12 cellular contexts compared by ENCODE assay signal in genomic region chr13:71274923-71275593, GRCh38.
DNase-seq lines count a peak whose midpoint lies in the region; ATAC-seq and TF ChIP-seq lines count a peak whose summit lies in the region.
"Had no signal": no experiment of that assay in that cellular context is flagged by ENCODE, and none has a peak within 500 bp of the region (broad histone marks: within the 10 kb centered on the region; RNA-seq: fewer than 3 reads in every experiment).

No MANE protein-coding gene starts in this region.

- H3K27me3 Mint-ChIP-seq in Calu3 (ENCODE audit: unreplicated experiment) (no peaks in the 10 kb centered on the region), GM23338 (ENCODE audit: insufficient read depth, low read depth, poor library complexity) (no peaks in the 10 kb centered on the region)
- H3K27me3 Mint-ChIP-seq: activated CD8-positive, alpha-beta T cell treated with anti-CD3 and anti-CD28 coated beads for 36 hours had no signal

- H3K27me3 ChIP-seq in PC-3 (ENCODE audit: low read length) (no peaks in the 10 kb centered on the region), GM23338 (ENCODE audit: insufficient read depth) (no peaks in the 10 kb centered on the region)
- H3K27me3 ChIP-seq: BLaER1 had no signal

- CTCF ChIA-PET in Calu3 (lab: Charles Lee), result no interaction called here
- CTCF ChIA-PET in PC-3 (lab: Charles Lee), result no interaction called here

- H3F3A ChIP-seq in PC-3 (ENCODE audit: low read length, unreplicated experiment) (no peaks in the 10 kb centered on the region), GM23338 (replicated peaks; ENCODE audit: low read depth) (no peaks in the 10 kb centered on the region)

- no peaks in the 10 kb centered on the region for H3K36me3 ChIP-seq in PC-3 (ENCODE audit: low read depth, low read length)
- no peaks in the 10 kb centered on the region for H3K36me3 ChIP-seq in GM23338 (ENCODE audit: insufficient read depth)
- H3K36me3 ChIP-seq: BLaER1 had no signal

- H3K4me2 ChIP-seq in PC-3 (ENCODE audit: low read length), result no peak overlapping the region
- H3K4me2 ChIP-seq in GM23338, result no peak overlapping the region
- H3K4me2 ChIP-seq: BLaER1 had no signal

- no peak overlapping the region for H3K27ac Mint-ChIP-seq in Calu3 (ENCODE audit: unreplicated experiment)
- no peak overlapping the region for H3K27ac Mint-ChIP-seq in GM23338
- H3K27ac Mint-ChIP-seq: activated CD8-positive, alpha-beta T cell treated with anti-CD3 and anti-CD28 coated beads for 36 hours had no signal

- no peak overlapping the region for H3K27ac ChIP-seq in PC-3 (ENCODE audit: low read length)
- no peak overlapping the region for H3K27ac ChIP-seq in GM23338 (ENCODE audit: low read depth)
- H3K27ac ChIP-seq: BLaER1, SK-N-MC had no signal

- H3K4me3 Mint-ChIP-seq in Calu3 (ENCODE audit: low read depth, unreplicated experiment) (no peak overlapping the region), GM23338 (no peak overlapping the region)
- H3K4me3 Mint-ChIP-seq: activated CD8-positive, alpha-beta T cell treated with anti-CD3 and anti-CD28 coated beads for 36 hours had no signal

- H3K4me3 ChIP-seq in PC-3 (ENCODE audit: low read length), result no peak overlapping the region
- no peak overlapping the region for H3K4me3 ChIP-seq in GM23338
- H3K4me3 ChIP-seq: BLaER1, SK-N-MC had no signal

- H4K20me1 ChIP-seq in PC-3 (ENCODE audit: low read length) (no peaks in the 10 kb centered on the region), GM23338 (replicated peaks; ENCODE audit: insufficient read depth) (no peaks in the 10 kb centered on the region)
- H4K20me1 ChIP-seq: BLaER1 had no signal

- POLR2A ChIA-PET in PC-3 (lab: Charles Lee; ENCODE audit: unreplicated experiment), result no interaction called here

- no TSS peak for BruUV-seq in Calu3 (replicated peaks; lab: Mats Ljungman, UMichigan)
- no TSS peak for BruUV-seq in PC-3 (replicated peaks; lab: Mats Ljungman, UMichigan)

- no peak for TF ChIP-seq CTCF in Calu3 (IDR thresholded peaks at IDR 0.05; ENCODE audit: unreplicated experiment)
- no peak for TF ChIP-seq CTCF in PC-3 (conservative IDR thresholded peaks at IDR 0.05; ENCODE audit: low read depth, low read length)
- TF ChIP-seq CTCF in GM23338 (conservative IDR thresholded peaks at IDR 0.05; ENCODE audit: low read depth in 2 of 2), result no peak

- no peak for TF ChIP-seq POLR2A in GM18505 (IDR thresholded peaks at IDR 0.05; ENCODE audit: borderline replicate concordance, extremely low read depth, insufficient read depth, insufficient read length)

- H3K79me2 ChIP-seq in PC-3 (ENCODE audit: low read length) (no peaks in the 10 kb centered on the region), GM23338 (replicated peaks; ENCODE audit: insufficient read depth) (no peaks in the 10 kb centered on the region)

- intact Hi-C loops in Calu3 (cut with micrococcal nuclease; ENCODE audit: unreplicated experiment) (no loop called here), PC-3 (cut with micrococcal nuclease) (no loop called here)

- no peak overlapping the region for H2AFZ ChIP-seq in PC-3 (ENCODE audit: low read length)
- H2AFZ ChIP-seq in GM23338, result no peak overlapping the region

- DNase-seq in NAMALWA (ENCODE audit: low spot score) (peak; percentile 27), Calu3 (no peak), PC-3 (no peak), GM23338 (ENCODE audit: low spot score) (no peak)
- no peak for DNase-seq in stimulated activated CD4-positive, alpha-beta T cell treated with anti-CD3 and anti-CD28 coated beads, Interleukin-4, amount 100 ng/mL, for 24 hours
- DNase-seq: activated CD8-positive, alpha-beta T cell treated with anti-CD3 and anti-CD28 coated beads for 36 hours; NCI-H2107 had no signal

- H3K9ac ChIP-seq in PC-3 (ENCODE audit: low read length), result no peak overlapping the region
- H3K9ac ChIP-seq: BLaER1 had no signal

- H3K4me1 ChIP-seq in PC-3 (ENCODE audit: insufficient read depth, low read length), result no peaks in the 10 kb centered on the region
- H3K4me1 ChIP-seq in GM23338 (ENCODE audit: insufficient read depth), result no peaks in the 10 kb centered on the region
- H3K4me1 ChIP-seq: BLaER1 had no signal

- H3K4me1 Mint-ChIP-seq in Calu3 (ENCODE audit: low read depth, unreplicated experiment), result no peaks in the 10 kb centered on the region
- H3K4me1 Mint-ChIP-seq in GM23338, result peaks cover 6% of the 10 kb centered on the region; the same call in 1 of the 3 replicates

- ATAC-seq in GM18505 (IDR thresholded peaks at IDR 0.05; ENCODE audit: unreplicated experiment), result peak; percentile 93
- ATAC-seq in GM21381 (IDR thresholded peaks at IDR 0.05; ENCODE audit: unreplicated experiment), result peak; percentile 68
- peak; percentile 91 for ATAC-seq in HG03039 (IDR thresholded peaks at IDR 0.05; ENCODE audit: unreplicated experiment)
- ATAC-seq in PC-3, result no peak
- ATAC-seq in GM23338, result no peak
- ATAC-seq: activated CD8-positive, alpha-beta T cell treated with anti-CD3 and anti-CD28 coated beads for 36 hours had no signal

- H3K9me3 ChIP-seq in PC-3 (ENCODE audit: low read length), result no peaks in the 10 kb centered on the region
- H3K9me3 ChIP-seq: BLaER1 had no signal

- H3K9me3 Mint-ChIP-seq in Calu3 (ENCODE audit: low read depth, unreplicated experiment), result no peaks in the 10 kb centered on the region
- no peaks in the 10 kb centered on the region for H3K9me3 Mint-ChIP-seq in GM23338
- H3K9me3 Mint-ChIP-seq: activated CD8-positive, alpha-beta T cell treated with anti-CD3 and anti-CD28 coated beads for 36 hours had no signal

- no peaks in the 10 kb centered on the region for H3K9me2 ChIP-seq in PC-3 (replicated peaks; ENCODE audit: low read length)
- H3K9me2 ChIP-seq in GM23338 (ENCODE audit: insufficient read depth), result no peaks in the 10 kb centered on the region

- H3K36me3 Mint-ChIP-seq in Calu3 (ENCODE audit: insufficient read depth, unreplicated experiment) (no peaks in the 10 kb centered on the region), GM23338 (ENCODE audit: low read depth) (no peaks in the 10 kb centered on the region)

TF ChIP-seq in GM23338, 12 proteins besides CTCF, POLR2A, EP300 and RAD21:
- TF ChIP-seq POLR2AphosphoS5 (IDR thresholded peaks at IDR 0.05; ENCODE audit: low read depth) (no peak), STAT1 (IDR thresholded peaks at IDR 0.05; ENCODE audit: unreplicated experiment) (no peak), NANOG (IDR thresholded peaks at IDR 0.05; ENCODE audit: borderline replicate concordance) (no peak), EZH2 (IDR thresholded peaks at IDR 0.05; ENCODE audit: low read depth, unreplicated experiment) (no peak), ZNF114 (CRISPR knock-in tag; IDR thresholded peaks at IDR 0.05) (no peak), CREB1 (CRISPR knock-in tag; IDR thresholded peaks at IDR 0.05; ENCODE audit: low read depth) (no peak)
- TF ChIP-seq, protein P1, sequence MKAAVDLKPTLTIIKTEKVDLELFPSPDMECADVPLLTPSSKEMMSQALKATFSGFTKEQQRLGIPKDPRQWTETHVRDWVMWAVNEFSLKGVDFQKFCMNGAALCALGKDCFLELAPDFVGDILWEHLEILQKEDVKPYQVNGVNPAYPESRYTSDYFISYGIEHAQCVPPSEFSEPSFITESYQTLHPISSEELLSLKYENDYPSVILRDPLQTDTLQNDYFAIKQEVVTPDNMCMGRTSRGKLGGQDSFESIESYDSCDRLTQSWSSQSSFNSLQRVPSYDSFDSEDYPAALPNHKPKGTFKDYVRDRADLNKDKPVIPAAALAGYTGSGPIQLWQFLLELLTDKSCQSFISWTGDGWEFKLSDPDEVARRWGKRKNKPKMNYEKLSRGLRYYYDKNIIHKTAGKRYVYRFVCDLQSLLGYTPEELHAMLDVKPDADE (IDR thresholded peaks at IDR 0.05), result no peak

Comparison
In these comparisons a context has a peak if more than half of its experiments do, and no peak if none do; other contexts are left out.
1. ATAC-seq: peak in GM18505 (single experiment), GM21381 (single experiment) and HG03039 (single experiment); none in PC-3 (single experiment) and GM23338 (single experiment).